In the genomic region with DNA sequence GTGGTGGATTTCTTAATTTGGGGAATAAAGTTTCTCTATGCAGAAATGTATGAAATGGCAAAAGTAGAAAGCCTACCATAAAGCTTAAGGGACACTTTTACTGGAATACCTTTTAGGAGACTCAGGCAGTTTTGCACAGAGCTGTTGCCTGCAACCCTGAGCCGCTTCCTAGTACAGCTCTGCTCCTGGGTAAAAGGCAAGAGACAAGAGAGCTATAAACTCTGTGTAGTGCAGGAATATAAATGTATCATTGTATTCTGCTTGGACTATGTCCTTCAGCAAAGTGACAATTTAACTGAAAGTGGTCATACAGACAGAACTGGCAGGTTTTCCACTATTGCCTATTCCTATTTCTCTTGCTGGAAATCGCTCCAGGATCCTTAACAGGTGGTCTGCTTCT, we compare ENCODE assay signal across 18 cellular contexts.
A peak's percentile ranks its signal among the peaks of the same experiment; 100 is the strongest.
DNase-seq lines count a peak whose midpoint lies in the region; ATAC-seq and TF ChIP-seq lines count a peak whose summit lies in the region.
"Had no signal": no experiment of that assay in that cellular context is flagged by ENCODE, and none has a peak within 500 bp of the region (broad histone marks: within the 10 kb centered on the region; RNA-seq: fewer than 3 reads in every experiment).

No MANE protein-coding gene starts in this region.

- peak overlapping the region; percentile 24 for H3K27ac Mint-ChIP-seq in nephron progenitor cell
- H3K27ac Mint-ChIP-seq: CD4-positive, alpha-beta memory T cell had no signal

- ATAC-seq in IMR-90 (ENCODE audit: low read depth) (no peak), HG02571 (IDR thresholded peaks at IDR 0.05; ENCODE audit: unreplicated experiment) (no peak), Right ventricle myocardium inferior (no peak)

- intact Hi-C loops in IMR-90 (cut with micrococcal nuclease) = no loop called here
- intact Hi-C loops in transverse colon (cut with DNase I; ENCODE audit: low total_unique reads) = no loop called here
- intact Hi-C loops in Right ventricle myocardium inferior (cut with DNase I) = no loop called here

- TF ChIP-seq POLR2A in IMR-90 (IDR thresholded peaks at IDR 0.05; ENCODE audit: low read depth, low read length) (no peak), transverse colon (IDR thresholded peaks at IDR 0.05) (no peak)

- H4K20me1 ChIP-seq in IMR-90 (ENCODE audit: insufficient read depth, low read length) = no peaks in the 10 kb centered on the region

- H3K27ac ChIP-seq in IMR-90 (ENCODE audit: insufficient read depth, low read length) = no peak overlapping the region
- peak overlapping the region; percentile 54 for H3K27ac ChIP-seq in mesenchymal stem cell (ENCODE audit: low read length, poor library complexity, severe bottlenecking)
- H3K27ac ChIP-seq in transverse colon = peak overlapping the region in 2 of 4 donors; percentile 13 to 40
- H3K27ac ChIP-seq: GM23248 had no signal

- H3K27me3 ChIP-seq in IMR-90 (ENCODE audit: control insufficient read depth, insufficient read depth, low read length) (no peaks in the 10 kb centered on the region), mesenchymal stem cell (ENCODE audit: control insufficient read depth in 1 of 2, insufficient read depth in 1 of 2, low read length in 2 of 2) (no peaks in the 10 kb centered on the region), transverse colon (no peaks in the 10 kb centered on the region)

- H3K9me3 Mint-ChIP-seq in nephron progenitor cell = peaks cover 5% of the 10 kb centered on the region

- WGBS in IMR-90 (ENCODE audit: extremely low coverage in 2 of 2, insufficient read length in 1 of 2), 2 experiments = no CpG with 5 or more reads among the region's 2 CpGs
- 75% methylated on average over 2 of the region's 2 CpGs for WGBS in mesenchymal stem cell
- 6 to 31% methylated on average over 2 of the region's 2 CpGs for WGBS in transverse colon (ENCODE audit: low coverage in 1 of 2), 2 donors

- H2BK120ac ChIP-seq in IMR-90 (ENCODE audit: low read depth, low read length) (no peak overlapping the region), mesenchymal stem cell (ENCODE audit: low read depth, low read length) (no peak overlapping the region)

- peak overlapping the region; percentile 50; the same call in 1 of the 3 replicates for H2BK15ac ChIP-seq in IMR-90 (ENCODE audit: low read depth, low read length)
- H2BK15ac ChIP-seq in mesenchymal stem cell (ENCODE audit: low read depth, poor library complexity, severe bottlenecking) = no peak overlapping the region

- H3K18ac ChIP-seq in IMR-90 (ENCODE audit: low read depth, low read length) (peak overlapping the region; percentile 46; the same call in 1 of the 2 replicates), mesenchymal stem cell (ENCODE audit: low read depth in 1 of 2, low read length in 2 of 2) (no peak overlapping the region)

- TF ChIP-seq EP300 in transverse colon (IDR thresholded peaks at IDR 0.05; ENCODE audit: low read depth) = no peak

- H3K9me3 ChIP-seq in IMR-90 (ENCODE audit: control insufficient read depth, insufficient read depth, low read length) (no peaks in the 10 kb centered on the region), mesenchymal stem cell (ENCODE audit: control insufficient read depth, low read length) (no peaks in the 10 kb centered on the region), transverse colon (no peaks in the 10 kb centered on the region)

- no peak overlapping the region for H2AFZ ChIP-seq in IMR-90 (replicated peaks; ENCODE audit: low read length, poor library complexity)
- no peak overlapping the region for H2AFZ ChIP-seq in mesenchymal stem cell (ENCODE audit: low read depth, low read length)
- H2AFZ ChIP-seq: GM23248 had no signal

- no peak overlapping the region for H4K8ac ChIP-seq in IMR-90 (ENCODE audit: low read depth in 2 of 2, low read length in 2 of 2)
- H4K8ac ChIP-seq in mesenchymal stem cell (ENCODE audit: low read length) = no peak overlapping the region

- POLR2A ChIA-PET in IMR-90 (lab: Charles Lee; ENCODE audit: unreplicated experiment) = no interaction called here

- H3K4me3 Mint-ChIP-seq in nephron progenitor cell = no peak overlapping the region
- H3K4me3 Mint-ChIP-seq: CD4-positive, alpha-beta memory T cell had no signal

- H3K4ac ChIP-seq in IMR-90 (ENCODE audit: low read depth, low read length) (0 out of 2 replicates have a peak overlapping the region, but pooled peaks have one; percentile 8), mesenchymal stem cell (ENCODE audit: low read depth in 1 of 2, low read length in 2 of 2) (no peak overlapping the region)

- H3K56ac ChIP-seq in IMR-90 (ENCODE audit: extremely low read depth, insufficient read depth, low read length) = no peak overlapping the region

- peaks cover 3% of the 10 kb centered on the region for H3K36me3 Mint-ChIP-seq in nephron progenitor cell (ENCODE audit: low read depth)
- H3K36me3 Mint-ChIP-seq: CD4-positive, alpha-beta memory T cell had no signal

- H2AK9ac ChIP-seq in IMR-90 (replicated peaks; ENCODE audit: low read depth, low read length, poor library complexity) = no peak overlapping the region

- in situ Hi-C loops in IMR-90 (cut with MboI; ENCODE audit: low sequenced_read_pairs) (no loop called here), transverse colon (cut with MboI; ENCODE audit: low pct_ligation_motif_present in 1 of 4, low pct_unique_long_range_greater_than_20kb in 1 of 4, low sequenced_read_pairs in 3 of 4) (no loop called here)

- H3K4me3 ChIP-seq in IMR-90 (ENCODE audit: insufficient read depth, low read depth, low read length) (no peak overlapping the region), mesenchymal stem cell (ENCODE audit: insufficient read depth in 1 of 2, low read depth in 1 of 2, low read length in 2 of 2) (no peak overlapping the region), transverse colon (no peak overlapping the region)
- H3K4me3 ChIP-seq: GM23248 had no signal

- TF ChIP-seq CTCF in IMR-90 (conservative IDR thresholded peaks at IDR 0.05; ENCODE audit: low read depth, low read length) (no peak), nephron progenitor cell (IDR thresholded peaks at IDR 0.05) (no peak), transverse colon (IDR thresholded peaks at IDR 0.05) (no peak), GM10266 (IDR thresholded peaks at IDR 0.05; ENCODE audit: control insufficient read depth, insufficient read depth, low read depth, missing control alignments) (no peak)

- H3K4me2 ChIP-seq in IMR-90 (ENCODE audit: low read depth, low read length) = no peak overlapping the region
- H3K4me2 ChIP-seq in mesenchymal stem cell (ENCODE audit: low read length, poor library complexity, severe bottlenecking) = no peak overlapping the region

- 0 out of 2 replicates have a peak overlapping the region, but pooled peaks have one; percentile 36 for H2BK20ac ChIP-seq in IMR-90 (ENCODE audit: low read depth, low read length)

- H2AK5ac ChIP-seq in IMR-90 (ENCODE audit: low read depth, low read length) (no peak overlapping the region), mesenchymal stem cell (ENCODE audit: low read length, severe bottlenecking) (no peak overlapping the region)

- CTCF ChIA-PET in IMR-90 (lab: Yijun Ruan, JAX) = interaction anchor here (0.9 to 1.2 kb wide), 2 partner anchors 9 to 142 kb away, joined by 3 to 4 read pairs; no protein-coding TSS in a partner anchor

- H3K36me3 ChIP-seq in IMR-90 (ENCODE audit: control insufficient read depth, insufficient read depth, low read length) (no peaks in the 10 kb centered on the region), mesenchymal stem cell (ENCODE audit: control insufficient read depth in 1 of 2, insufficient read depth in 2 of 2, low read depth in 1 of 2, low read length in 2 of 2) (no peaks in the 10 kb centered on the region), transverse colon (no peaks in the 10 kb centered on the region)

- H2BK5ac ChIP-seq in IMR-90 (ENCODE audit: low read depth, low read length, poor library complexity, severe bottlenecking) (no peak overlapping the region), mesenchymal stem cell (ENCODE audit: low read depth, low read length, poor library complexity, severe bottlenecking) (no peak overlapping the region)

- H2BK12ac ChIP-seq in mesenchymal stem cell (ENCODE audit: low read length in 2 of 2) = no peak overlapping the region

- peaks cover 27% of the 10 kb centered on the region for H3K4me1 Mint-ChIP-seq in nephron progenitor cell
- H3K4me1 Mint-ChIP-seq: CD4-positive, alpha-beta memory T cell had no signal

- H3K23ac ChIP-seq in IMR-90 (ENCODE audit: low read depth, low read length) = 0 out of 2 replicates have a peak overlapping the region, but pooled peaks have one; percentile 1
- no peak overlapping the region for H3K23ac ChIP-seq in mesenchymal stem cell (ENCODE audit: low read length in 2 of 2)

- dilution Hi-C loops in IMR-90 (cut with HindIII; ENCODE audit: low sequenced_read_pairs, unreplicated experiment) = no loop called here

- H3K14ac ChIP-seq in IMR-90 (replicated peaks; ENCODE audit: low read depth, low read length) (no peak overlapping the region), mesenchymal stem cell (ENCODE audit: low read length in 2 of 2) (no peak overlapping the region)

- H4K5ac ChIP-seq in IMR-90 (ENCODE audit: low read depth, low read length) = peak overlapping the region; percentile 27; the same call in 1 of the 2 replicates

- H3K79me1 ChIP-seq in IMR-90 (ENCODE audit: low read depth in 1 of 2, low read length in 2 of 2) = no peaks in the 10 kb centered on the region; a peak in 1 of 4 replicates
- H3K79me1 ChIP-seq in mesenchymal stem cell (replicated peaks; ENCODE audit: low read length, poor library complexity, severe bottlenecking) = no peaks in the 10 kb centered on the region

- H4K91ac ChIP-seq in IMR-90 (ENCODE audit: insufficient read depth, low read depth, low read length) = 0 out of 2 replicates have a peak overlapping the region, but pooled peaks have one; percentile 2
- no peak overlapping the region for H4K91ac ChIP-seq in mesenchymal stem cell (ENCODE audit: low read length)

- TF ChIP-seq RAD21 in IMR-90 (IDR thresholded peaks at IDR 0.05; ENCODE audit: low read length) = no peak

- H3K27me3 Mint-ChIP-seq in nephron progenitor cell (ENCODE audit: low read depth, poor library complexity) = peaks cover 11% of the 10 kb centered on the region

- H3K9me1 ChIP-seq in IMR-90 (ENCODE audit: insufficient read depth, low read length) = peaks cover 8% of the 10 kb centered on the region; the same call in 1 of the 2 replicates

- H3K4me1 ChIP-seq in IMR-90 (ENCODE audit: control insufficient read depth, insufficient read depth, low read length) (peaks cover 11% of the 10 kb centered on the region), mesenchymal stem cell (ENCODE audit: control insufficient read depth, insufficient read depth, low read depth, low read length) (peaks cover 4% of the 10 kb centered on the region), transverse colon (peaks cover 0 to 25% (median 8%) of the 10 kb centered on the region in 4 donors)

- DNase-seq in IMR-90 (no peak), mesenchymal stem cell (no peak), nephron progenitor cell (no peak), transverse colon (peak; percentile 32), Right ventricle myocardium inferior (ENCODE audit: missing footprints) (no peak), GM10266 (ENCODE audit: extremely low spot score) (no peak)
- DNase-seq: 8988T; C1 segment of cervical spinal cord; Calu3; CD4-positive, alpha-beta memory T cell; COR-L47; DMS53; DMS79 treated with DMSO at 0.1 percent for 48 hours; GF-D8; GM23248; H7; HCEC 1CT had no signal

- no peak overlapping the region for H3K9ac ChIP-seq in IMR-90 (ENCODE audit: low read depth, low read length)
- no peak overlapping the region for H3K9ac ChIP-seq in mesenchymal stem cell (ENCODE audit: low read length)
- H3K9ac ChIP-seq: GM23248 had no signal

- BruUV-seq in IMR-90 (replicated peaks; lab: Mats Ljungman, UMichigan) = no TSS peak
